ENCODE assay signal across 8 cellular contexts in the genomic region with DNA sequence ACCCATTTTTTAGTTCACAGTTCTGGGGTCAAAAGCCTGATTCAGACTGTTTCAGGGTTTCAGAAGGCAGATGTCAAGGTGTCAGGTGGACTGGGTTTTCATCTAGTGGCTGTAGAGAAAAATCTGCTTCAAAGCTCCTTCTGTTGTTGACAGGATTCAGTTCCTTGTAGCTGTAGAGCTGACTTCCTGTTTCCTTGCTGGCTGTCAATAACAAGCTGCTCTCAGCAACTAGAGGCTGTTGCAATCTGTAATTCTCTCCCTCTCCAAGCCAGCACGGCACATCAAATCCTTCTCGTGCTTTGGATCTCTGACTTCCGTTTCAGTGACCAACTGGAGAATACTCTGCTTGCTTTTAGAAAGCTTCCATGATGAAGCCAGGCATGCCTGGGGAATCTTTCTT.
DNase-seq lines count a peak whose midpoint lies in the region; ATAC-seq, FAIRE-seq and TF ChIP-seq lines count a peak whose summit lies in the region.

No MANE protein-coding gene starts in this region.

- no peak for TF ChIP-seq POLR2A in GM12891 (IDR thresholded peaks at IDR 0.05; ENCODE audit: low read depth, low read length)
- no peak for TF ChIP-seq POLR2A in vagina (IDR thresholded peaks at IDR 0.05)

- no peak overlapping the region for H3K4me2 ChIP-seq in fibroblast of lung (ENCODE audit: extremely low read depth, insufficient read depth, low read length)

- no peaks in the 10 kb centered on the region for H4K20me1 ChIP-seq in fibroblast of lung (ENCODE audit: control insufficient read depth, extremely low read depth, insufficient read depth, low read length)

- H3K27me3 ChIP-seq in fibroblast of lung (ENCODE audit: control insufficient read depth, insufficient read depth, low read length) (no peaks in the 10 kb centered on the region), vagina (no peaks in the 10 kb centered on the region)

- no peak for FAIRE-seq in GM12891 (lab: Jason Lieb, UNC)

- peak; percentile 92 for ATAC-seq in GM21423 (IDR thresholded peaks at IDR 0.05; ENCODE audit: unreplicated experiment)
- ATAC-seq in stimulated activated naive CD8-positive, alpha-beta T cell treated with anti-CD3 and anti-CD28 coated beads, Interleukin-15, Interleukin-2, amounts not matched to agents 100 U/mL and 50 U/mL, for 24 hours, result no peak

- in situ Hi-C loops in GM13976 (cut with MboI; ENCODE audit: low sequenced_read_pairs, unreplicated experiment), result no loop called here

- H3K36me3 ChIP-seq in fibroblast of lung (ENCODE audit: control insufficient read depth, insufficient read depth, low read length), result no peaks in the 10 kb centered on the region
- no peaks in the 10 kb centered on the region for H3K36me3 ChIP-seq in vagina

- H3K27ac ChIP-seq in fibroblast of lung (ENCODE audit: insufficient read depth, low read length) (no peak overlapping the region), vagina (no peak overlapping the region)

- intact Hi-C loops in vagina (cut with DNase I), result no loop called here

- H3K9ac ChIP-seq in fibroblast of lung (ENCODE audit: insufficient read depth, low read length), result no peak overlapping the region

- DNase-seq in GM12891 (ENCODE audit: insufficient read length, low spot score) (no peak), Kasumi-1 (lab: John Stamatoyannopoulos, UW) (peak; percentile 40 to 51), fibroblast of lung (ENCODE audit: low read depth in 2 of 2) (peak in 1 of 2 donors; percentile 49), NCI-H82 (lab: John Stamatoyannopoulos, UW) (no peak), vagina (ENCODE audit: extremely low spot score in 2 of 2) (no peak), GM13976 (ENCODE audit: low spot score) (no peak)
- no peak for DNase-seq in stimulated activated naive CD8-positive, alpha-beta T cell treated with anti-CD3 and anti-CD28 coated beads, Interleukin-15, Interleukin-2, amounts not matched to agents 100 U/mL and 50 U/mL, for 24 hours

- no peaks in the 10 kb centered on the region for H3K4me1 ChIP-seq in fibroblast of lung (ENCODE audit: control insufficient read depth, extremely low read depth, insufficient read depth, low read length)
- H3K4me1 ChIP-seq in vagina, result no peaks in the 10 kb centered on the region

- H3K9me3 ChIP-seq in fibroblast of lung (ENCODE audit: control insufficient read depth, insufficient read depth, low read depth, low read length) (no peaks in the 10 kb centered on the region), vagina (no peaks in the 10 kb centered on the region)

- no peaks in the 10 kb centered on the region for H3K79me2 ChIP-seq in fibroblast of lung (ENCODE audit: control insufficient read depth, insufficient read depth, low read length)

- H3K4me3 ChIP-seq in fibroblast of lung (replicated peaks in 1 of 4; ENCODE audit: control extremely low read depth in 1 of 4, insufficient read depth in 1 of 4, low read depth in 3 of 4, low read length in 4 of 4) (no peak overlapping the region), vagina (no peak overlapping the region)

- peak overlapping the region; percentile 71 for H2AFZ ChIP-seq in fibroblast of lung (ENCODE audit: low read length)

- TF ChIP-seq CTCF in fibroblast of lung (conservative IDR thresholded peaks at IDR 0.05 in 1 of 2, IDR thresholded peaks at IDR 0.05 in 1 of 2; ENCODE audit: low read depth in 1 of 2, low read length in 2 of 2), result no peak
- no peak for TF ChIP-seq CTCF in vagina (IDR thresholded peaks at IDR 0.05)
- TF ChIP-seq CTCF in GM13976 (IDR thresholded peaks at IDR 0.05; ENCODE audit: borderline replicate concordance, control extremely low read depth, extremely low read depth, insufficient read depth, missing control alignments), result no peak

TF ChIP-seq in GM12891, 5 proteins besides CTCF, POLR2A, EP300 and RAD21:
- TF ChIP-seq POU2F2 (IDR thresholded peaks at IDR 0.05; ENCODE audit: low read depth, low read length) (no peak), SPI1 (IDR thresholded peaks at IDR 0.05; ENCODE audit: low read depth, low read length) (peak; percentile 79)

Comparison
In these comparisons a context has a peak if more than half of its experiments do, and no peak if none do; other contexts are left out.
1. DNase-seq: peak in Kasumi-1 (2 of 2); none in GM12891 (single experiment), NCI-H82 (single experiment), stimulated activated naive CD8-positive, alpha-beta T cell treated with anti-CD3 and anti-CD28 coated beads, Interleukin-15, Interleukin-2, amounts not matched to agents 100 U/mL and 50 U/mL, for 24 hours (single experiment), vagina (0 of 2) and GM13976 (single experiment).